8 cellular contexts compared by ENCODE assay signal in the genomic region with DNA sequence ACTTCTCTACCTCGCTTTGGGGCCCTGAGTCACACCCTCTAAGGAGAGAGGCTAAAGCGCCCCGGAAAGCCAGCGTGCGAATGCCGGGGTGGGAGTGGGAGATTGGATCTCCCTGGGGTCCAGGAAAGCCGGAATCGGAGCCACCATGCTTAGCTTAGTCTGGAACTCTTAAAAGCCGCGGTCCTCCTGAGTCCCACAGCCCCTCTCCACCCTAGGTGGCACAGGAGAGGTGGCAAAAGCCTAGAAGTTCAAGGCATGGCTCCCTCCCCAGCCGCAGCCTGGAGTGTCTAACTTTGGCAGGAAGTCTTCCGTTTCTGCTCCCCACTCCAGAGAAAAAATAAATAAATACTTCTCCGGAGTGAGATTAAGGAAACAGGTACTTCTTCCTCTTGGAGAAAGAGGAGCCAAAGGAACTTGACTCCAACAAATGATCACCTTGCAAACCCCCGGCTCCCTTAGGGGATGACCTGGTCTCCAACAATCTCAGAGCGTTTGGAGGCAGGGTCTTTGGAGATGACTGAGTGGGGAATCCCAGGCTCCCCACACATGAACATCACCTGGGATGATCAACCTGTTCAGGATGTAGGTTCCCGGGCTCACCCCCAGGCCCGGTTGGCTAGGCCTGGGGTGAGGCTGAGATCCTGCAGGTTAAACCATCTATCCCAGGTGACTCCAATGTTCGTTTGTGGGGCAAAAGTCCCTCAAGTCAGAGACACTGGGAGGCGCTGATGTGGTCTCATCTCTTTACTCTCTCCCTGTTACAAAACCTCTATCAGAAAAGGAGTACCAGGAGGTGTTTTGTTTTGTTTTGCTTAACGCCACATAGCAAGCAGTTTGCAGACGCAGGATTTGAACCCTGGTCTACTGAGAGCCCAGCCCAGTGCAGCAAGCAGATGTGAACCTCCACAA. TPM values are rescaled to one million over a fixed set of nuclear protein-coding genes. Genes with fewer than 3 reads are reported as not detected.
DNase-seq lines count a peak whose midpoint lies in the region; ATAC-seq, FAIRE-seq and TF ChIP-seq lines count a peak whose summit lies in the region.

No MANE protein-coding gene starts in this region.

- H2AFZ ChIP-seq in ACC112 (ENCODE audit: low read length, unreplicated experiment) (peak overlapping the region; percentile 41), astrocyte (ENCODE audit: low read depth, low read length) (no peak overlapping the region)

- H3K36me3 Mint-ChIP-seq in astrocyte (ENCODE audit: low read depth, unreplicated experiment) (no peaks in the 10 kb centered on the region), nephron progenitor cell (ENCODE audit: low read depth) (no peaks in the 10 kb centered on the region)

- no peak for FAIRE-seq in astrocyte (lab: Jason Lieb, UNC)

- peaks cover 24% of the 10 kb centered on the region for H3K4me1 ChIP-seq in ACC112 (ENCODE audit: control insufficient read depth, insufficient read depth, low read length, unreplicated experiment)
- peaks cover 19% of the 10 kb centered on the region for H3K4me1 ChIP-seq in astrocyte (ENCODE audit: insufficient read depth, low read length)
- peaks cover 0 to 6% of the 10 kb centered on the region in 2 donors for H3K4me1 ChIP-seq in muscle layer of duodenum (ENCODE audit: control insufficient read depth in 1 of 2, insufficient read depth in 2 of 2, low read length in 2 of 2)

- peaks cover 67% of the 10 kb centered on the region for H3K27me3 Mint-ChIP-seq in astrocyte (ENCODE audit: low read depth, unreplicated experiment)
- peaks cover 80% of the 10 kb centered on the region for H3K27me3 Mint-ChIP-seq in nephron progenitor cell (ENCODE audit: low read depth, poor library complexity)

- peak; percentile 21 for TF ChIP-seq POLR2A in GM18526 (IDR thresholded peaks at IDR 0.05; ENCODE audit: extremely low read depth, insufficient read length)

- DNase-seq in astrocyte (ENCODE audit: low read depth): no peak
- no peak for DNase-seq in stimulated activated CD4-positive, alpha-beta T cell treated with anti-CD3 and anti-CD28 coated beads, Interleukin-4, amount 100 ng/mL, for 4 hours
- no peak for DNase-seq in nephron progenitor cell

- no peak for TF ChIP-seq CTCF in astrocyte (IDR thresholded peaks at IDR 0.05; ENCODE audit: insufficient read depth, low read depth, low read length)
- TF ChIP-seq CTCF in nephron progenitor cell (IDR thresholded peaks at IDR 0.05): no peak

- no peaks in the 10 kb centered on the region for H4K20me1 ChIP-seq in astrocyte (ENCODE audit: insufficient read depth, low read length)

- no peaks in the 10 kb centered on the region for H3K79me2 ChIP-seq in ACC112 (ENCODE audit: control insufficient read depth, insufficient read depth, low read length, unreplicated experiment)
- no peaks in the 10 kb centered on the region for H3K79me2 ChIP-seq in astrocyte (ENCODE audit: insufficient read depth, low read length)

- no peak overlapping the region for H3K4me3 Mint-ChIP-seq in astrocyte (ENCODE audit: unreplicated experiment)
- no peak overlapping the region for H3K4me3 Mint-ChIP-seq in nephron progenitor cell

- H3K27ac ChIP-seq in ACC112 (ENCODE audit: low read depth, low read length) (no peak overlapping the region), astrocyte (ENCODE audit: low read depth, low read length) (no peak overlapping the region), muscle layer of duodenum (ENCODE audit: low read length) (peak overlapping the region; percentile 67)

- H3K4me1 Mint-ChIP-seq in astrocyte (ENCODE audit: low read depth, unreplicated experiment): no peaks in the 10 kb centered on the region
- peaks cover 18% of the 10 kb centered on the region for H3K4me1 Mint-ChIP-seq in nephron progenitor cell

- H3K9ac ChIP-seq in astrocyte (ENCODE audit: low read length): no peak overlapping the region

- H3K27ac Mint-ChIP-seq in astrocyte (ENCODE audit: unreplicated experiment): no peak overlapping the region
- no peak overlapping the region for H3K27ac Mint-ChIP-seq in nephron progenitor cell

- no peaks in the 10 kb centered on the region for H3K9me3 ChIP-seq in astrocyte (ENCODE audit: insufficient read depth, low read depth, low read length)
- H3K9me3 ChIP-seq in muscle layer of duodenum (ENCODE audit: control insufficient read depth in 1 of 2, low read length in 2 of 2): no peaks in the 10 kb centered on the region

- H3K4me3 ChIP-seq in ACC112 (ENCODE audit: low read depth, low read length): peak overlapping the region; percentile 72
- H3K4me3 ChIP-seq in astrocyte (ENCODE audit: insufficient read depth, low read depth, low read length): no peak overlapping the region
- H3K4me3 ChIP-seq in muscle layer of duodenum (ENCODE audit: low read depth in 1 of 2, low read length in 2 of 2): peak overlapping the region; percentile 72 to 86

- peaks cover 4% of the 10 kb centered on the region; the same call in 1 of the 2 replicates for H3K27me3 ChIP-seq in ACC112 (ENCODE audit: insufficient read depth, low read length)
- peaks cover 18% of the 10 kb centered on the region for H3K27me3 ChIP-seq in astrocyte (ENCODE audit: insufficient read depth, low read length)
- peaks cover 6% of the 10 kb centered on the region for H3K27me3 ChIP-seq in muscle layer of duodenum (ENCODE audit: low read depth, low read length)

- peak overlapping the region; percentile 91 for H3K4me2 ChIP-seq in astrocyte (ENCODE audit: low read length)

- no peak for ATAC-seq in HG02938 (IDR thresholded peaks at IDR 0.05; ENCODE audit: unreplicated experiment)
- ATAC-seq in esophagus mucosa: no peak

- H3K9me3 Mint-ChIP-seq in astrocyte (ENCODE audit: unreplicated experiment): peaks cover 8% of the 10 kb centered on the region
- H3K9me3 Mint-ChIP-seq in nephron progenitor cell: no peaks in the 10 kb centered on the region

- H3K36me3 ChIP-seq in ACC112 (ENCODE audit: insufficient read depth, low read length) (no peaks in the 10 kb centered on the region), astrocyte (ENCODE audit: insufficient read depth, low read length) (no peaks in the 10 kb centered on the region), muscle layer of duodenum (ENCODE audit: control insufficient read depth in 1 of 2, insufficient read depth in 2 of 2, low read length in 2 of 2) (no peaks in the 10 kb centered on the region)

RNA-seq across cellular contexts. Expression of gene CIITA, which starts 2.9 kb away (rescaled TPM):
- total RNA-seq in astrocyte: not detected in 2 replicates
- 4.5 TPM for total RNA-seq in esophagus mucosa
